In the genomic region with DNA sequence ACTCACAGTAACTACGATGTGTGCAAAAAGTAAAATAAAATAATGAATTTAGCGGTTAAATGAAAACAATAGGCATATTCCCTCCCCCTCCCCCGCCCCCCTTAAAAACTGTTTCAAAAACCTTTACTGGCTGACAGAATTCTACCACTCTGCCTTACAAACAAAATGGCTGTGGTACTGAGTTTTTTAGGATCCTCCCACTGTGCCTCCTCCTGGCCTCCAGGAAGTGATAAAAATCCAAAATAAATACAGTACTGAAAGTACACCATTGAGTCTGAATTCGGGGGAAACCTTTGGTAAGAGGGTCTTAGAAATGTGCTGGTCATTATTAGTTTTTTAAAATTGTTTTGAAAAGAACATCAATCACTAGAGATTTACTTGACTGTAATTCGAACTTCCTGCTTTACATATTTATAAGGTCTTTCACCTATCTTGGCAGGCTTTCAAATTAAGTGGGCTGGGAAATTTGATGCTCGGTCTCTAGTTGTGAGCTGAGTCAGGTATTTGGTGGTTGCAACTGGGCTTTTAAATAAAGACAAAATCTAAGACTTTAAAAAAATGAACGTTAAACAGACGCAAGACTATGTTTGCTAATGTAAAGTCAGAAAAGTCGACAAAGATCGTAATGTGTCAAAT, we compare ENCODE assay signal across 8 cellular contexts.
DNase-seq lines count a peak whose midpoint lies in the region; ATAC-seq and TF ChIP-seq lines count a peak whose summit lies in the region.

No MANE protein-coding gene starts in this region.

- TF ChIP-seq CTCF in AG09319 (IDR thresholded peaks at IDR 0.05; ENCODE audit: low read depth, low read length): no peak
- TF ChIP-seq CTCF in nephron progenitor cell (IDR thresholded peaks at IDR 0.05): no peak

- peaks cover 13% of the 10 kb centered on the region for H3K36me3 Mint-ChIP-seq in nephron progenitor cell (ENCODE audit: low read depth)

- H3K27me3 Mint-ChIP-seq in nephron progenitor cell (ENCODE audit: low read depth, poor library complexity): peaks cover 6% of the 10 kb centered on the region

- H3K4me1 Mint-ChIP-seq in nephron progenitor cell: no peaks in the 10 kb centered on the region

- H3K4me3 Mint-ChIP-seq in nephron progenitor cell: no peak overlapping the region

- H3K27ac Mint-ChIP-seq in nephron progenitor cell: no peak overlapping the region

- H3K9me3 Mint-ChIP-seq in nephron progenitor cell: peaks cover 12% of the 10 kb centered on the region

- ATAC-seq in GM18867 (IDR thresholded peaks at IDR 0.05; ENCODE audit: unreplicated experiment) (peak; percentile 33), HG02759 (IDR thresholded peaks at IDR 0.05; ENCODE audit: unreplicated experiment) (no peak), GM18519 (IDR thresholded peaks at IDR 0.05; ENCODE audit: low FRiP score, unreplicated experiment) (no peak)

- DNase-seq in AG09319 (ENCODE audit: extremely low read depth, low read depth) (peak; percentile 20), NCI-H1105 treated with DMSO at 0.1 percent for 48 hours (lab: John Stamatoyannopoulos, UW) (peak; percentile 83), T-helper 22 cell (ENCODE audit: low read depth) (peak; percentile 7), fibroblast of peridontal ligament (ENCODE audit: extremely low read depth) (peak; percentile 81), nephron progenitor cell (peak; percentile 13)

Comparison
In these comparisons a context has a peak if more than half of its experiments do, and no peak if none do; other contexts are left out.
1. DNase-seq: peak in every context shown above with its lines; median percentile 83 in NCI-H1105 treated with DMSO at 0.1 percent for 48 hours; 81 in fibroblast of peridontal ligament; 20 in AG09319; 13 in nephron progenitor cell; 7 in T-helper 22 cell.